ENCODE assay signal across 1 cellular context in the genomic region with DNA sequence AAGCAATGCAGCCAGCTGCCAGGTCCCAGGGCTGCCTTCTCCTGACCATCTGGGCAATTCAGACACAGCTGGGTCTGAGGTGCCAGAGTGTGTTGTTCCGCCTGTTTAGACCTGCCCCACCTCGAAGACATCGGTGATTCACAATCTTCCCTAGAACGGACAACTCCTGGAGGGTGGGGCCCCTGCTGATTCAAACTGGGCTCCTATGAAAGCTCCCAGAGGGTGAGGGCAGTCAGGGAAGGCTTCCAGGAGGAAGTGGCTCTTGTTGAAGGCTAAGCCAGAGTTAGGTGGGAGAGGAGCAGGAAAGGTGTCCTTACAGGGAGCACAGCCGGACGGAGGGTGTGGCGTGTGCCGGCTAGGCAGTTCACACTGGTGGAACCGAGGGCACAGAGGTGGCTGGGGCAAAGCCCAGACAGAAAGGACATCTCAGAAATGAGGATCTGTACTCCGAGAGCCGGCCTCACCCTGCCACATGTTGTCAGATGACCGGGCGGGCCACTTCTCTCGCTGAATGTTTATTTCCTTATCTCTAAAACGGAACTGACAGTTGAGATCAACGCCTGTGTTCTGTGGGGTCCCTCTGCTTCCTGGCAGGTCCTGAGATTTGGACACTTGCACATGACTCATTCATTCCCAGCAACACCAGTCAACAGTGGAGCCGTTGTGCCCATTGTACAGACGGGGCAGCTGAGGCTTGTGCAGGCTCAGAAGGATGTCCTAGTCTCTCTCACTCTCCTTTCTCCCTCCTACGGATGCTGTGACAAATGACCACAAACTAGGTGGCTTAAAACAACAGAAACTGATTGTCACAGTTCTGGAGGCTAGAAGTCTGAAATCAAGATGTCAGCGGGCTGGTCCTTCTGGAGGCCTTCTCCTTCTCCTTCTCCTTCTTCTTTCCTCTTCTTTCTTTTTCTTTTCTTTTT.
TF ChIP-seq lines count a peak whose summit lies in the region.

No MANE protein-coding gene starts in this region.

TF ChIP-seq in SK-N-SH, 30 proteins besides CTCF, POLR2A, EP300 and RAD21 (continued from another document):
- TF ChIP-seq RFX5 (IDR thresholded peaks at IDR 0.05; ENCODE audit: low read length) (no peak), MXI1 (IDR thresholded peaks at IDR 0.05; ENCODE audit: low read depth, low read length) (no peak)
- TF ChIP-seq, protein P1, sequence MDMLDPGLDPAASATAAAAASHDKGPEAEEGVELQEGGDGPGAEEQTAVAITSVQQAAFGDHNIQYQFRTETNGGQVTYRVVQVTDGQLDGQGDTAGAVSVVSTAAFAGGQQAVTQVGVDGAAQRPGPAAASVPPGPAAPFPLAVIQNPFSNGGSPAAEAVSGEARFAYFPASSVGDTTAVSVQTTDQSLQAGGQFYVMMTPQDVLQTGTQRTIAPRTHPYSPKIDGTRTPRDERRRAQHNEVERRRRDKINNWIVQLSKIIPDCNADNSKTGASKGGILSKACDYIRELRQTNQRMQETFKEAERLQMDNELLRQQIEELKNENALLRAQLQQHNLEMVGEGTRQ (IDR thresholded peaks at IDR 0.05; ENCODE audit: borderline replicate concordance, low read depth, low read length), result no peak
- TF ChIP-seq, protein P2, sequence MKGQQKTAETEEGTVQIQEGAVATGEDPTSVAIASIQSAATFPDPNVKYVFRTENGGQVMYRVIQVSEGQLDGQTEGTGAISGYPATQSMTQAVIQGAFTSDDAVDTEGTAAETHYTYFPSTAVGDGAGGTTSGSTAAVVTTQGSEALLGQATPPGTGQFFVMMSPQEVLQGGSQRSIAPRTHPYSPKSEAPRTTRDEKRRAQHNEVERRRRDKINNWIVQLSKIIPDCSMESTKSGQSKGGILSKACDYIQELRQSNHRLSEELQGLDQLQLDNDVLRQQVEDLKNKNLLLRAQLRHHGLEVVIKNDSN (IDR thresholded peaks at IDR 0.05; ENCODE audit: borderline replicate concordance, low read depth), result no peak
